ENCODE assay signal across 18 cellular contexts in the genomic region with DNA sequence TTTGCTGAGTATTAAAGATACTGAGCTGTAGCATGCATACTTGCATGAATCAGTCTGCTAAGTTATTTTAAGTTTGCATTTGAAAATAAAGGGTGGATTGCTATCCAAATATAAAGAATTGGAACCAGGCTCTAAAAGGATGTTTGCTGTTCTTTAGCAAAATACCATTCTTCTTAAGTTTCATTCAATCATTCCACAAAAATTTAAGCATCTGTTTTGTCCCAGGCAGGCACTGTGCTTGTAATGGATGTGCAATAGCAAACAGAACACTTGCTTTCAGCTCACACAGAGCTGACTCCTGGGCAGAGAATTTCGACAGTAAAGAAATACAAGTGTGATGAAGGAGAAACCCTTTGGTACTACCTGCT.
DNase-seq lines count a peak whose midpoint lies in the region; ATAC-seq, FAIRE-seq and TF ChIP-seq lines count a peak whose summit lies in the region.
"Had no signal": no experiment of that assay in that cellular context is flagged by ENCODE, and none has a peak within 500 bp of the region (broad histone marks: within the 10 kb centered on the region; RNA-seq: fewer than 3 reads in every experiment).

No MANE protein-coding gene starts in this region.

- H3K4me3 ChIP-seq in foreskin fibroblast (ENCODE audit: low read depth in 1 of 2, low read length in 2 of 2) = no peak overlapping the region
- no peak overlapping the region for H3K4me3 ChIP-seq in stomach smooth muscle (ENCODE audit: low read length in 2 of 2)
- H3K4me3 ChIP-seq: colonic mucosa, heart left ventricle, lung had no signal

- H3K9me3 ChIP-seq in stomach smooth muscle (ENCODE audit: control insufficient read depth in 2 of 2, low read length in 2 of 2) = no peaks in the 10 kb centered on the region
- H3K9me3 ChIP-seq: colonic mucosa, heart left ventricle had no signal

- TF ChIP-seq CTCF in foreskin fibroblast (IDR thresholded peaks at IDR 0.05; ENCODE audit: low read depth, low read length) = no peak

- H3K27me3 ChIP-seq in stomach smooth muscle (ENCODE audit: control insufficient read depth in 1 of 2, insufficient read depth in 2 of 2, low read length in 2 of 2) = no peaks in the 10 kb centered on the region
- H3K27me3 ChIP-seq: colonic mucosa, heart left ventricle had no signal

- H3K36me3 ChIP-seq in stomach smooth muscle (ENCODE audit: control insufficient read depth in 2 of 2, insufficient read depth in 2 of 2, low read length in 2 of 2) = no peaks in the 10 kb centered on the region
- H3K36me3 ChIP-seq: colonic mucosa, heart left ventricle had no signal

- peaks cover 51% of the 10 kb centered on the region for H3K4me1 ChIP-seq in stomach smooth muscle (ENCODE audit: control insufficient read depth, insufficient read depth, low read length)

- peak overlapping the region in 1 of 2 donors; percentile 5 for H3K9ac ChIP-seq in stomach smooth muscle (ENCODE audit: low read length in 2 of 2)
- H3K9ac ChIP-seq: parathyroid adenoma had no signal

- ATAC-seq in GM18498 (IDR thresholded peaks at IDR 0.05; ENCODE audit: unreplicated experiment) (no peak), HG02623 (IDR thresholded peaks at IDR 0.05; ENCODE audit: unreplicated experiment) (no peak)
- ATAC-seq: activated T-helper 17 cell treated with anti-CD3 and anti-CD28 coated beads, Interleukin-2, amount 50 U/mL, for 72 hours; heart left ventricle had no signal

- peak; percentile 45 for FAIRE-seq in G401.6 (lab: Jason Lieb, UNC)
- FAIRE-seq: D721Med had no signal

- peak overlapping the region; percentile 44 for H3K27ac ChIP-seq in angular gyrus (ENCODE audit: low read depth, low read length)
- peak overlapping the region; percentile 91 for H3K27ac ChIP-seq in stomach smooth muscle (ENCODE audit: low read length)
- H3K27ac ChIP-seq: colonic mucosa, parathyroid adenoma had no signal

- peak; percentile 86 to 93 for DNase-seq in foreskin fibroblast
- DNase-seq in NCI-H1092 (lab: John Stamatoyannopoulos, UW) = no peak
- DNase-seq in activated T-cell treated with anti-CD3 and anti-CD28 coated beads, Interleukin-2, amount 50 U/mL, for 48 hours = no peak
- DNase-seq: activated CD4-positive, alpha-beta T cell treated with anti-CD3 and anti-CD28 coated beads for 1 hour; colonic mucosa; heart left ventricle; NCI-H1105; NCI-H748 treated with DMSO at 0.1 percent for 48 hours; stimulated activated CD4-positive, alpha-beta T cell treated with anti-CD3 and anti-CD28 coated beads, Interleukin-1b, Interleukin-23, amount 100 ng/mL, for 48 hours had no signal

Comparison
In these comparisons a context has a peak if more than half of its experiments do, and no peak if none do; other contexts are left out.
1. DNase-seq: peak in foreskin fibroblast (2 of 2); none in NCI-H1092 (single experiment) and activated T-cell treated with anti-CD3 and anti-CD28 coated beads, Interleukin-2, amount 50 U/mL, for 48 hours (0 of 2).